Comparison of ENCODE assay signal across 8 cellular contexts in the genomic region with DNA sequence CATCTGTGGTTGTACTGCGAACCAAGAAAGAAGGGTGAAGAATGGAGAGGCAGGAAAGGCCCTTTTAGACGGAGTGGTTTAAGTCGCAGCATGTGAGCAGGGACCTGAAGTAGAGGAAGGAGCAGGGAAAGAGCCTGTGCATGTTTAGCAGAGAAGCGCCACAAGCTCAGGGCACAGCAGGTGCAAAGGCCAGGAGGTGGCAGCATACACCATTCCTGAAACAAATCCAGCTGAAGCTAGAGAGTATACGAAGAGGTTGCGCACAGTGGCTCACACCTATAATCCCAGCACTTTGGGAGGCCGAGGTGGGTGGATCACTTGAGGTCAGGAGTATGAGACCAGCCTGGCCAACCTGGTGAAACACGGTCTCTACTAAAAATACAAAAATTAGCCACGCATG. TPM values are rescaled to one million over a fixed set of nuclear protein-coding genes. Genes with fewer than 3 reads are reported as not detected.
DNase-seq lines count a peak whose midpoint lies in the region; ATAC-seq, FAIRE-seq and TF ChIP-seq lines count a peak whose summit lies in the region.

No MANE protein-coding gene starts in this region.

- TF ChIP-seq CTCF in WERI-Rb-1 (IDR thresholded peaks at IDR 0.05; ENCODE audit: low read depth, low read length) (peak; percentile 77), kidney (IDR thresholded peaks at IDR 0.05; ENCODE audit: borderline replicate concordance, extremely low read depth, insufficient read depth) (peak; percentile 25), ascending aorta (IDR thresholded peaks at IDR 0.05) (no peak)

- H3K9ac ChIP-seq in kidney (ENCODE audit: low read length in 2 of 2): no peak overlapping the region

- H3K36me3 ChIP-seq in WERI-Rb-1: peaks cover 20% of the 10 kb centered on the region
- no peaks in the 10 kb centered on the region for H3K36me3 ChIP-seq in kidney (ENCODE audit: control insufficient read depth in 1 of 2, insufficient read depth in 2 of 2, low read length in 2 of 2)
- no peaks in the 10 kb centered on the region for H3K36me3 ChIP-seq in ascending aorta

- H3K9me3 ChIP-seq in WERI-Rb-1 (ENCODE audit: severe bottlenecking) (no peaks in the 10 kb centered on the region), kidney (ENCODE audit: control insufficient read depth in 1 of 2, low read length in 2 of 2) (no peaks in the 10 kb centered on the region), ascending aorta (no peaks in the 10 kb centered on the region)

- peak; percentile 47 for ATAC-seq in HG03432 (IDR thresholded peaks at IDR 0.05; ENCODE audit: unreplicated experiment)
- no peak for ATAC-seq in GM18517 (IDR thresholded peaks at IDR 0.05; ENCODE audit: unreplicated experiment)
- no peak for ATAC-seq in HG02759 (IDR thresholded peaks at IDR 0.05; ENCODE audit: unreplicated experiment)
- ATAC-seq in HG02798 (IDR thresholded peaks at IDR 0.05; ENCODE audit: poor library complexity, unreplicated experiment): no peak

- FAIRE-seq in kidney (lab: Jason Lieb, UNC): no peak

- DNase-seq in DMS53 (lab: John Stamatoyannopoulos, UW) (peak; percentile 60), WERI-Rb-1 (peak; percentile 53), kidney (no peak), ascending aorta (ENCODE audit: low spot score in 2 of 2) (no peak)

- H3K4me3 ChIP-seq in WERI-Rb-1 (ENCODE audit: low read depth, low read length): no peak overlapping the region
- H3K4me3 ChIP-seq in kidney (ENCODE audit: low read length in 2 of 2): no peak overlapping the region
- H3K4me3 ChIP-seq in ascending aorta: no peak overlapping the region

- H3K27ac ChIP-seq in WERI-Rb-1: no peak overlapping the region
- no peak overlapping the region for H3K27ac ChIP-seq in kidney (ENCODE audit: low read depth in 2 of 2, low read length in 2 of 2)
- H3K27ac ChIP-seq in ascending aorta: no peak overlapping the region

- H3K27me3 ChIP-seq in WERI-Rb-1 (ENCODE audit: insufficient read depth, low read depth, severe bottlenecking): no peaks in the 10 kb centered on the region
- no peaks in the 10 kb centered on the region for H3K27me3 ChIP-seq in ascending aorta

- H3K4me1 ChIP-seq in kidney (ENCODE audit: control insufficient read depth in 1 of 2, insufficient read depth in 1 of 2, low read depth in 1 of 2, low read length in 2 of 2): no peaks in the 10 kb centered on the region
- no peaks in the 10 kb centered on the region for H3K4me1 ChIP-seq in ascending aorta

- intact Hi-C loops in kidney (cut with DNase I) (no loop called here), ascending aorta (cut with DNase I) (no loop called here)

RNA-seq across cellular contexts. Expression of a gene that starts 49.9 kb away (rescaled TPM):
- 7.3 TPM for total RNA-seq in kidney
- 0.41 TPM for polyA plus RNA-seq in kidney (ENCODE audit: insufficient read depth, low read depth, low replicate concordance)
- 3.1 TPM for total RNA-seq in ascending aorta

Comparison
In these comparisons a context has a peak if more than half of its experiments do, and no peak if none do; other contexts are left out.
1. DNase-seq: peak in DMS53 (single experiment) and WERI-Rb-1 (single experiment); none in kidney (single experiment) and ascending aorta (0 of 2).
2. CTCF ChIP-seq: peak in WERI-Rb-1 (single experiment) and kidney (single experiment); none in ascending aorta (0 of 3).